ENCODE assay signal across 1 cellular context in genomic region chr2:30488012-30488659, GRCh38.
TF ChIP-seq lines count a peak whose summit lies in the region.

No MANE protein-coding gene starts in this region.

TF ChIP-seq in K562, 482 proteins besides CTCF, POLR2A, EP300 and RAD21 (continued from another document):
- TF ChIP-seq, protein P1, sequence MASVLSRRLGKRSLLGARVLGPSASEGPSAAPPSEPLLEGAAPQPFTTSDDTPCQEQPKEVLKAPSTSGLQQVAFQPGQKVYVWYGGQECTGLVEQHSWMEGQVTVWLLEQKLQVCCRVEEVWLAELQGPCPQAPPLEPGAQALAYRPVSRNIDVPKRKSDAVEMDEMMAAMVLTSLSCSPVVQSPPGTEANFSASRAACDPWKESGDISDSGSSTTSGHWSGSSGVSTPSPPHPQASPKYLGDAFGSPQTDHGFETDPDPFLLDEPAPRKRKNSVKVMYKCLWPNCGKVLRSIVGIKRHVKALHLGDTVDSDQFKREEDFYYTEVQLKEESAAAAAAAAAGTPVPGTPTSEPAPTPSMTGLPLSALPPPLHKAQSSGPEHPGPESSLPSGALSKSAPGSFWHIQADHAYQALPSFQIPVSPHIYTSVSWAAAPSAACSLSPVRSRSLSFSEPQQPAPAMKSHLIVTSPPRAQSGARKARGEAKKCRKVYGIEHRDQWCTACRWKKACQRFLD (CRISPR knock-in tag; IDR thresholded peaks at IDR 0.05) = no peak
- TF ChIP-seq ZNF316 (IDR thresholded peaks at IDR 0.05) = peak; percentile 36; the same call in 1 of the 2 replicates
- TF ChIP-seq, protein P2, sequence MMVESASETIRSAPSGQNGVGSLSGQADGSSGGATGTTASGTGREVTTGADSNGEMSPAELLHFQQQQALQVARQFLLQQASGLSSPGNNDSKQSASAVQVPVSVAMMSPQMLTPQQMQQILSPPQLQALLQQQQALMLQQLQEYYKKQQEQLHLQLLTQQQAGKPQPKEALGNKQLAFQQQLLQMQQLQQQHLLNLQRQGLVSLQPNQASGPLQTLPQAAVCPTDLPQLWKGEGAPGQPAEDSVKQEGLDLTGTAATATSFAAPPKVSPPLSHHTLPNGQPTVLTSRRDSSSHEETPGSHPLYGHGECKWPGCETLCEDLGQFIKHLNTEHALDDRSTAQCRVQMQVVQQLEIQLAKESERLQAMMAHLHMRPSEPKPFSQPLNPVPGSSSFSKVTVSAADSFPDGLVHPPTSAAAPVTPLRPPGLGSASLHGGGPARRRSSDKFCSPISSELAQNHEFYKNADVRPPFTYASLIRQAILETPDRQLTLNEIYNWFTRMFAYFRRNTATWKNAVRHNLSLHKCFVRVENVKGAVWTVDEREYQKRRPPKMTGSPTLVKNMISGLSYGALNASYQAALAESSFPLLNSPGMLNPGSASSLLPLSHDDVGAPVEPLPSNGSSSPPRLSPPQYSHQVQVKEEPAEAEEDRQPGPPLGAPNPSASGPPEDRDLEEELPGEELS (CRISPR knock-in tag; IDR thresholded peaks at IDR 0.05; ENCODE audit: borderline replicate concordance) = no peak
